In genomic region chr10:46992794-46993552, GRCh38 we compare ENCODE assay signal across 8 cellular contexts.
DNase-seq lines count a peak whose midpoint lies in the region; ATAC-seq and TF ChIP-seq lines count a peak whose summit lies in the region.

No MANE protein-coding gene starts in this region.

- no peaks in the 10 kb centered on the region for H3K36me3 ChIP-seq in left lung

- BruUV-seq in MCF 10A (replicated peaks; lab: Mats Ljungman, UMichigan), result no TSS peak

- no peak overlapping the region for H3K4me3 Mint-ChIP-seq in MCF 10A (ENCODE audit: unreplicated experiment)
- no peak overlapping the region for H3K4me3 Mint-ChIP-seq in activated naive CD4-positive, alpha-beta T cell treated with anti-CD3 and anti-CD28 coated beads, Interleukin-2, amount 10 ng/mL, durations not matched to agents 7 days and 5 days
- no peak overlapping the region for H3K4me3 Mint-ChIP-seq in activated naive CD4-positive, alpha-beta T cell treated with anti-CD3 and anti-CD28 coated beads for 36 hours

- H3K4me3 ChIP-seq in GM12864 (ENCODE audit: low read depth, low read length) (no peak overlapping the region), left lung (no peak overlapping the region)

- no peaks in the 10 kb centered on the region for H3K27me3 ChIP-seq in left lung

- no peak overlapping the region for H3K27ac Mint-ChIP-seq in MCF 10A (ENCODE audit: low read depth, unreplicated experiment)
- no peak overlapping the region for H3K27ac Mint-ChIP-seq in activated naive CD4-positive, alpha-beta T cell treated with anti-CD3 and anti-CD28 coated beads, Interleukin-2, amount 10 ng/mL, durations not matched to agents 7 days and 5 days
- H3K27ac Mint-ChIP-seq in activated naive CD4-positive, alpha-beta T cell treated with anti-CD3 and anti-CD28 coated beads for 36 hours, result no peak overlapping the region

- TF ChIP-seq CTCF in GM12864 (IDR thresholded peaks at IDR 0.05; ENCODE audit: low read depth, low read length, missing control alignments) (peak; percentile 53), MCF 10A (IDR thresholded peaks at IDR 0.05; ENCODE audit: unreplicated experiment) (peak; percentile 49), left lung (IDR thresholded peaks at IDR 0.05) (peak in 1 of 2 donors; percentile 9)

- no peaks in the 10 kb centered on the region for H3K4me1 Mint-ChIP-seq in MCF 10A (ENCODE audit: insufficient read depth, unreplicated experiment)
- no peaks in the 10 kb centered on the region for H3K4me1 Mint-ChIP-seq in activated naive CD4-positive, alpha-beta T cell treated with anti-CD3 and anti-CD28 coated beads, Interleukin-2, amount 10 ng/mL, durations not matched to agents 7 days and 5 days
- H3K4me1 Mint-ChIP-seq in activated naive CD4-positive, alpha-beta T cell treated with anti-CD3 and anti-CD28 coated beads for 36 hours (ENCODE audit: low read depth), result no peaks in the 10 kb centered on the region

- no peaks in the 10 kb centered on the region for H3K9me3 ChIP-seq in left lung

- intact Hi-C loops in MCF 10A (cut with micrococcal nuclease), result no loop called here
- intact Hi-C loops in left lung (cut with DNase I), result no loop called here
- intact Hi-C loops in activated naive CD4-positive, alpha-beta T cell treated with anti-CD3 and anti-CD28 coated beads for 36 hours (cut with micrococcal nuclease), result no loop called here

- no peaks in the 10 kb centered on the region for H3K4me1 ChIP-seq in left lung

- CTCF ChIA-PET in MCF 10A (lab: Yijun Ruan, JAX), result interaction anchor here (0.6 to 2.1 kb wide), 17 partner anchors 11 to 369 kb away, joined by 3 to 9 read pairs (median 3); no protein-coding TSS in a partner anchor
- CTCF ChIA-PET in activated naive CD4-positive, alpha-beta T cell treated with anti-CD3 and anti-CD28 coated beads, Interleukin-2, amount 10 ng/mL, durations not matched to agents 7 days and 5 days (lab: Charles Lee), result interaction anchor here (0.8 kb wide), 1 partner anchor 32 kb away, joined by 3 read pairs; no protein-coding TSS in a partner anchor
- CTCF ChIA-PET in activated naive CD4-positive, alpha-beta T cell treated with anti-CD3 and anti-CD28 coated beads for 36 hours (lab: Charles Lee), result interaction anchor here (0.5 to 1.2 kb wide), 2 partner anchors 313 to 1623 kb away, joined by 3 read pairs; no protein-coding TSS in a partner anchor

- H3K27ac ChIP-seq in left lung, result peak overlapping the region in 1 of 2 donors; percentile 42

- H3K36me3 Mint-ChIP-seq in MCF 10A (ENCODE audit: insufficient read depth, unreplicated experiment), result no peaks in the 10 kb centered on the region
- H3K36me3 Mint-ChIP-seq in activated naive CD4-positive, alpha-beta T cell treated with anti-CD3 and anti-CD28 coated beads, Interleukin-2, amount 10 ng/mL, durations not matched to agents 7 days and 5 days, result no peaks in the 10 kb centered on the region
- peaks cover 2% of the 10 kb centered on the region for H3K36me3 Mint-ChIP-seq in activated naive CD4-positive, alpha-beta T cell treated with anti-CD3 and anti-CD28 coated beads for 36 hours (ENCODE audit: low read depth)

- DNase-seq in GM12864 (ENCODE audit: low read depth) (no peak), NCI-H2227 treated with DMSO at 0.1 percent for 48 hours (lab: John Stamatoyannopoulos, UW) (peak; percentile 12), MCF 10A (ENCODE audit: unreplicated experiment) (peak; percentile 38), left lung (peak in 1 of 2 donors; percentile 40)
- DNase-seq in activated naive CD4-positive, alpha-beta T cell treated with anti-CD3 and anti-CD28 coated beads, Interleukin-2, amount 10 ng/mL, durations not matched to agents 7 days and 5 days, result no peak
- DNase-seq in activated naive CD4-positive, alpha-beta T cell treated with anti-CD3 and anti-CD28 coated beads for 36 hours, result no peak

- POLR2A ChIA-PET in MCF 10A (lab: Yijun Ruan, JAX), result interaction anchor here (0.7 kb wide), 1 partner anchor 20 kb away, joined by 3 read pairs; no protein-coding TSS in a partner anchor

- H3K9me3 Mint-ChIP-seq in MCF 10A (ENCODE audit: unreplicated experiment), result peaks cover 7% of the 10 kb centered on the region
- H3K9me3 Mint-ChIP-seq in activated naive CD4-positive, alpha-beta T cell treated with anti-CD3 and anti-CD28 coated beads, Interleukin-2, amount 10 ng/mL, durations not matched to agents 7 days and 5 days, result peaks cover 2% of the 10 kb centered on the region
- H3K9me3 Mint-ChIP-seq in activated naive CD4-positive, alpha-beta T cell treated with anti-CD3 and anti-CD28 coated beads for 36 hours, result peaks cover 4% of the 10 kb centered on the region

- peak; percentile 85 for ATAC-seq in left lung
- no peak for ATAC-seq in GM21619 (IDR thresholded peaks at IDR 0.05; ENCODE audit: unreplicated experiment)
- no peak for ATAC-seq in HG03135 (IDR thresholded peaks at IDR 0.05; ENCODE audit: unreplicated experiment)

- no peaks in the 10 kb centered on the region for H3K27me3 Mint-ChIP-seq in MCF 10A (ENCODE audit: insufficient read depth, unreplicated experiment)
- H3K27me3 Mint-ChIP-seq in activated naive CD4-positive, alpha-beta T cell treated with anti-CD3 and anti-CD28 coated beads, Interleukin-2, amount 10 ng/mL, durations not matched to agents 7 days and 5 days, result peaks cover 5% of the 10 kb centered on the region
- H3K27me3 Mint-ChIP-seq in activated naive CD4-positive, alpha-beta T cell treated with anti-CD3 and anti-CD28 coated beads for 36 hours (ENCODE audit: low read depth), result peaks cover 2% of the 10 kb centered on the region

Comparison
In these comparisons a context has a peak if more than half of its experiments do, and no peak if none do; other contexts are left out.
1. DNase-seq: peak in NCI-H2227 treated with DMSO at 0.1 percent for 48 hours (single experiment) and MCF 10A (single experiment); none in GM12864 (single experiment), activated naive CD4-positive, alpha-beta T cell treated with anti-CD3 and anti-CD28 coated beads, Interleukin-2, amount 10 ng/mL, durations not matched to agents 7 days and 5 days (single experiment) and activated naive CD4-positive, alpha-beta T cell treated with anti-CD3 and anti-CD28 coated beads for 36 hours (single experiment).